25 cellular contexts compared by ENCODE assay signal in genomic region chr3:158217992-158218391, GRCh38.
"Had no signal": no experiment of that assay in that cellular context is flagged by ENCODE, and none has a peak within 500 bp of the region (broad histone marks: within the 10 kb centered on the region; RNA-seq: fewer than 3 reads in every experiment).

No MANE protein-coding gene starts in this region.

- H3K4me3 Mint-ChIP-seq: activated CD4-positive, alpha-beta memory T cell treated with anti-CD3 and anti-CD28 coated beads, Interleukin-2, amount 10 ng/mL, durations not matched to agents 7 days and 5 days; activated CD4-positive, alpha-beta T cell treated with anti-CD3 and anti-CD28 coated beads for 36 hours; activated naive CD4-positive, alpha-beta T cell treated with anti-CD3 and anti-CD28 coated beads for 36 hours; activated naive CD8-positive, alpha-beta T cell; activated T-helper 17 cell treated with anti-CD3 and anti-CD28 coated beads, Interleukin-2, amount 50 U/mL, for 72 hours; T-cell had no signal

- H3K4me1 Mint-ChIP-seq: activated CD4-positive, alpha-beta memory T cell treated with anti-CD3 and anti-CD28 coated beads, Interleukin-2, amount 10 ng/mL, durations not matched to agents 7 days and 5 days; activated CD4-positive, alpha-beta T cell treated with anti-CD3 and anti-CD28 coated beads for 36 hours had no signal

- H3K27ac Mint-ChIP-seq: activated CD4-positive, alpha-beta memory T cell treated with anti-CD3 and anti-CD28 coated beads, Interleukin-2, amount 10 ng/mL, durations not matched to agents 7 days and 5 days; activated CD4-positive, alpha-beta T cell treated with anti-CD3 and anti-CD28 coated beads for 36 hours; activated naive CD4-positive, alpha-beta T cell treated with anti-CD3 and anti-CD28 coated beads for 36 hours; activated naive CD8-positive, alpha-beta T cell; activated T-helper 17 cell treated with anti-CD3 and anti-CD28 coated beads, Interleukin-2, amount 50 U/mL, for 72 hours; T-cell had no signal

- DNase-seq: activated CD4-positive, alpha-beta memory T cell treated with anti-CD3 and anti-CD28 coated beads, Interleukin-2, amount 10 ng/mL, durations not matched to agents 7 days and 5 days; activated CD4-positive, alpha-beta T cell treated with anti-CD3 and anti-CD28 coated beads for 36 hours; activated CD4-positive, alpha-beta T cell treated with anti-CD3 and anti-CD28 coated beads, Interleukin-2, amount 50 U/mL, for 1 hour; activated gamma-delta T cell; activated naive CD4-positive, alpha-beta T cell treated with anti-CD3 and anti-CD28 coated beads for 36 hours; activated T-cell treated with anti-CD3 and anti-CD28 coated beads for 4 hours; activated T-cell treated with anti-CD3 and anti-CD28 coated beads, Interleukin-2, amount 50 U/mL, for 48 hours; amygdala; brain microvascular endothelial cell; Kasumi-1; NCI-H1048; NCI-H146; NCI-H187 treated with DMSO at 0.1 percent for 48 hours; NCI-H2081 treated with DMSO at 0.1 percent for 48 hours; NCI-H2171 treated with DMSO at 0.1 percent for 48 hours; NCI-H345; NCI-H510A; NCI-H748 treated with DMSO at 0.1 percent for 48 hours; SIG-M5; T-cell had no signal

- H3K27me3 ChIP-seq: brain microvascular endothelial cell, cardiac muscle cell had no signal

- H3K9me3 Mint-ChIP-seq: activated naive CD4-positive, alpha-beta T cell treated with anti-CD3 and anti-CD28 coated beads for 36 hours had no signal

- H3K27ac ChIP-seq: brain microvascular endothelial cell, cardiac muscle cell, SK-N-MC, VCaP had no signal

- H3K4me3 ChIP-seq: cardiac muscle cell, SK-N-MC had no signal

- ATAC-seq: activated CD4-positive, alpha-beta T cell treated with anti-CD3 and anti-CD28 coated beads for 36 hours; activated T-helper 17 cell treated with anti-CD3 and anti-CD28 coated beads, Interleukin-2, amount 50 U/mL, for 72 hours; T-cell had no signal

- H3K36me3 ChIP-seq: brain microvascular endothelial cell, cardiac muscle cell had no signal

- H3K27me3 Mint-ChIP-seq: activated CD4-positive, alpha-beta memory T cell treated with anti-CD3 and anti-CD28 coated beads, Interleukin-2, amount 10 ng/mL, durations not matched to agents 7 days and 5 days; activated CD4-positive, alpha-beta T cell treated with anti-CD3 and anti-CD28 coated beads for 36 hours; activated naive CD8-positive, alpha-beta T cell; activated T-helper 17 cell treated with anti-CD3 and anti-CD28 coated beads, Interleukin-2, amount 50 U/mL, for 72 hours; T-cell had no signal
